ENCODE assay signal across 21 cellular contexts in the genomic region with DNA sequence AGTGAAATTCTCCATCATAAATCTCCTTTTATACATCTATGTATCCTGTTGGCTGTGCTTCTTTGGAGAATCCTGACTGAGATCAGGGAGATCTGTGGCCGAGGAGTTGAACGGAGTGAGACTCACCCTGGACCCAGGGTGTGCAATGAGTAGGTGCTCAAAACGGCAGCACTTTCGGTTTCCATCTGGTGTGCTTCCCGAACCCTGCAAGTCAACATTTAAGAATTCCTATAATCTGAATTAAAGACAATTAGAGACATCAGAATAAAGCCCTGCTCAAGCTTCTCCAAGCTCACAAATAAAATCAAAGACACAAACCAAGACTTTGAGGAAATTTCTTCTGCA. TPM values are rescaled to one million over a fixed set of nuclear protein-coding genes. Genes with fewer than 3 reads are reported as not detected.
DNase-seq lines count a peak whose midpoint lies in the region; ATAC-seq, FAIRE-seq and TF ChIP-seq lines count a peak whose summit lies in the region.
"Had no signal": no experiment of that assay in that cellular context is flagged by ENCODE, and none has a peak within 500 bp of the region (broad histone marks: within the 10 kb centered on the region; RNA-seq: fewer than 3 reads in every experiment).

No MANE protein-coding gene starts in this region.

- peak overlapping the region; percentile 7 for H3K27ac ChIP-seq in HUES48 (ENCODE audit: low read depth, low read length)
- peak overlapping the region; percentile 5 to 47 for H3K27ac ChIP-seq in kidney (ENCODE audit: low read depth in 2 of 2, low read length in 2 of 2)
- H3K27ac ChIP-seq in subcutaneous abdominal adipose tissue (ENCODE audit: low read depth, low read length): peak overlapping the region; percentile 50
- H3K27ac ChIP-seq: thoracic aorta had no signal

- no peak for FAIRE-seq in kidney (lab: Jason Lieb, UNC)
- FAIRE-seq: D721Med, endothelial cell of umbilical vein, frontal cortex, GM18507 had no signal

- H3K27me3 ChIP-seq in HUES48 (ENCODE audit: control insufficient read depth, insufficient read depth, low read length) (no peaks in the 10 kb centered on the region), adipocyte (replicated peaks; ENCODE audit: control insufficient read depth, insufficient read depth, low read length) (no peaks in the 10 kb centered on the region), subcutaneous abdominal adipose tissue (ENCODE audit: control insufficient read depth in 5 of 5, insufficient read depth in 4 of 5, low read length in 5 of 5) (no peaks in the 10 kb centered on the region)
- H3K27me3 ChIP-seq: BE2C, brain microvascular endothelial cell had no signal

- H3K9me3 ChIP-seq in HUES48 (ENCODE audit: control insufficient read depth, insufficient read depth, low read length) (no peaks in the 10 kb centered on the region), adipocyte (ENCODE audit: control insufficient read depth, low read length) (no peaks in the 10 kb centered on the region), kidney (ENCODE audit: control insufficient read depth in 1 of 2, low read length in 2 of 2) (no peaks in the 10 kb centered on the region), subcutaneous abdominal adipose tissue (ENCODE audit: control insufficient read depth in 5 of 5, low read length in 5 of 5) (no peaks in the 10 kb centered on the region)
- H3K9me3 ChIP-seq: BE2C, mucosa of descending colon, thoracic aorta had no signal

- H3K4me1 ChIP-seq in HUES48 (ENCODE audit: control insufficient read depth, insufficient read depth, low read length) (peaks cover 48% of the 10 kb centered on the region), adipocyte (ENCODE audit: control insufficient read depth, insufficient read depth, low read length) (peaks cover 72% of the 10 kb centered on the region), kidney (ENCODE audit: control insufficient read depth in 1 of 2, insufficient read depth in 1 of 2, low read depth in 1 of 2, low read length in 2 of 2) (peaks cover 12 to 20% of the 10 kb centered on the region in 2 donors), subcutaneous abdominal adipose tissue (ENCODE audit: control insufficient read depth in 5 of 5, insufficient read depth in 5 of 5, low read length in 5 of 5) (peaks cover 9 to 67% (median 50%) of the 10 kb centered on the region in 5 donors)

- TF ChIP-seq CTCF in kidney (IDR thresholded peaks at IDR 0.05; ENCODE audit: borderline replicate concordance, extremely low read depth, insufficient read depth): no peak

- no peak overlapping the region for H3K9ac ChIP-seq in HUES48 (ENCODE audit: low read depth, low read length)
- peak overlapping the region; percentile 73 for H3K9ac ChIP-seq in adipocyte (ENCODE audit: low read length)
- peak overlapping the region in 1 of 2 donors; percentile 5 for H3K9ac ChIP-seq in kidney (ENCODE audit: low read length in 2 of 2)
- peak overlapping the region in 1 of 5 donors; percentile 2 for H3K9ac ChIP-seq in subcutaneous abdominal adipose tissue (ENCODE audit: low read length in 5 of 5)

- H3K4me3 ChIP-seq in HUES48 (ENCODE audit: low read depth, low read length): no peak overlapping the region
- H3K4me3 ChIP-seq in adipocyte (ENCODE audit: low read length): peak overlapping the region; percentile 68
- peak overlapping the region in 1 of 2 donors; percentile 5 for H3K4me3 ChIP-seq in kidney (ENCODE audit: low read length in 2 of 2)
- peak overlapping the region in 2 of 5 donors; percentile 27 to 32 for H3K4me3 ChIP-seq in subcutaneous abdominal adipose tissue (ENCODE audit: low read depth in 1 of 5, low read length in 5 of 5)
- H3K4me3 ChIP-seq: mucosa of descending colon, thoracic aorta had no signal

- H3K36me3 ChIP-seq in HUES48 (ENCODE audit: control insufficient read depth, insufficient read depth, low read length) (peaks cover 3% of the 10 kb centered on the region), adipocyte (ENCODE audit: control insufficient read depth, insufficient read depth, low read length, severe bottlenecking) (no peaks in the 10 kb centered on the region), kidney (ENCODE audit: control insufficient read depth in 1 of 2, insufficient read depth in 2 of 2, low read length in 2 of 2) (no peaks in the 10 kb centered on the region), subcutaneous abdominal adipose tissue (ENCODE audit: control insufficient read depth in 5 of 5, insufficient read depth in 5 of 5, low read length in 5 of 5) (no peaks in the 10 kb centered on the region)
- H3K36me3 ChIP-seq: BE2C, brain microvascular endothelial cell, thoracic aorta had no signal

- ATAC-seq in HG02970 (IDR thresholded peaks at IDR 0.05; ENCODE audit: low FRiP score, unreplicated experiment) (no peak), GM19452 (IDR thresholded peaks at IDR 0.05; ENCODE audit: unreplicated experiment) (no peak)
- ATAC-seq: mucosa of descending colon had no signal

- DNase-seq in adipocyte (ENCODE audit: low read depth) (no peak), kidney (no peak), amygdala (lab: John Stamatoyannopoulos, UW) (no peak)
- DNase-seq: activated CD8-positive, alpha-beta memory T cell treated with anti-CD3 and anti-CD28 coated beads for 24 hours; activated T-cell treated with anti-CD3 and anti-CD28 coated beads, Interleukin-2, amount 50 U/mL, for 48 hours; BE2C; brain microvascular endothelial cell; mucosa of descending colon; NCI-H1105; NCI-H69; retina; T-helper 9 cell had no signal

- intact Hi-C loops in kidney (cut with DNase I): no loop called here

RNA-seq across cellular contexts. Expression of gene GNA12, which starts 29.9 kb away (rescaled TPM):
- 41.1 TPM for total RNA-seq in kidney
- polyA plus RNA-seq in kidney (ENCODE audit: insufficient read depth, low read depth, low replicate concordance): 16.5 TPM
